In genomic region chr2:135030826-135031225, GRCh38 we compare ENCODE assay signal across 9 cellular contexts. TPM values are rescaled to one million over a fixed set of nuclear protein-coding genes. Genes with fewer than 3 reads are reported as not detected.
DNase-seq lines count a peak whose midpoint lies in the region; ATAC-seq and TF ChIP-seq lines count a peak whose summit lies in the region.
"Had no signal": no experiment of that assay in that cellular context is flagged by ENCODE, and none has a peak within 500 bp of the region (broad histone marks: within the 10 kb centered on the region; RNA-seq: fewer than 3 reads in every experiment).

No MANE protein-coding gene starts in this region.

- no peak for ATAC-seq in GM19467 (IDR thresholded peaks at IDR 0.05; ENCODE audit: unreplicated experiment)

- in situ Hi-C loops in HAP-1 (cut with MboI; ENCODE audit: low sequenced_read_pairs): no loop called here

- no peak for TF ChIP-seq CTCF in A673 (conservative IDR thresholded peaks at IDR 0.05; ENCODE audit: low read depth, low read length)
- TF ChIP-seq CTCF in fibroblast of villous mesenchyme (IDR thresholded peaks at IDR 0.05; ENCODE audit: insufficient read depth, low read depth, low read length): no peak

- H3K27ac ChIP-seq in A673 (ENCODE audit: low read depth, low read length, poor library complexity, severe bottlenecking): no peak overlapping the region

- intact Hi-C loops in A673 (cut with micrococcal nuclease; ENCODE audit: unreplicated experiment): no loop called here

- H3K27me3 ChIP-seq in A673 (replicated peaks; ENCODE audit: insufficient read depth, low read depth, low read length, poor library complexity): no peaks in the 10 kb centered on the region
- H3K27me3 ChIP-seq in HAP-1 (ENCODE audit: low read depth): no peaks in the 10 kb centered on the region

- H3K36me3 ChIP-seq in A673 (ENCODE audit: insufficient read depth, low read length, poor library complexity, severe bottlenecking) (no peaks in the 10 kb centered on the region), HAP-1 (replicated peaks) (no peaks in the 10 kb centered on the region)

- POLR2A ChIA-PET in A673 (lab: Charles Lee; ENCODE audit: low non-redundant PET): no interaction called here
- POLR2A ChIA-PET in HEK293T (lab: Yijun Ruan, JAX): no interaction called here

- H3K9me3 ChIP-seq in A673 (ENCODE audit: low read depth, low read length, poor library complexity, severe bottlenecking): no peaks in the 10 kb centered on the region
- no peaks in the 10 kb centered on the region for H3K9me3 ChIP-seq in HAP-1

- DNase-seq in A673 (ENCODE audit: low spot score) (peak; percentile 47), HEK293T (ENCODE audit: extremely low spot score) (peak; percentile 16), SW480 (ENCODE audit: low spot score) (peak; percentile 37), fibroblast of villous mesenchyme (ENCODE audit: low read depth) (peak; percentile 56), CD1c-positive myeloid dendritic cell (ENCODE audit: extremely low spot score) (no peak), pons (ENCODE audit: low spot score) (no peak), HAP-1 (ENCODE audit: low spot score in 2 of 2) (no peak)
- DNase-seq: activated naive CD8-positive, alpha-beta T cell treated with anti-CD3 and anti-CD28 coated beads for 36 hours had no signal

- H3K4me1 ChIP-seq in A673 (ENCODE audit: insufficient read depth, low read length, poor library complexity, severe bottlenecking): no peaks in the 10 kb centered on the region
- no peaks in the 10 kb centered on the region for H3K4me1 ChIP-seq in HAP-1

- H3K4me3 ChIP-seq in A673 (ENCODE audit: low read depth, low read length, poor library complexity, severe bottlenecking): no peak overlapping the region
- H3K4me3 ChIP-seq in fibroblast of villous mesenchyme (ENCODE audit: low read depth, low read length): no peak overlapping the region
- H3K4me3 ChIP-seq in HAP-1: no peak overlapping the region

- BruUV-seq in A673 (replicated peaks; lab: Mats Ljungman, UMichigan): no TSS peak

- CTCF ChIA-PET in A673 (lab: Charles Lee) (no interaction called here), HEK293T (lab: Yijun Ruan, JAX) (no interaction called here)

TF ChIP-seq in HEK293T, 16 proteins besides CTCF, POLR2A, EP300 and RAD21:
- no peak for TF ChIP-seq ELF4 (IDR thresholded peaks at IDR 0.05)
- no peak for TF ChIP-seq L3MBTL2 (conservative IDR thresholded peaks at IDR 0.05)
- TF ChIP-seq FOXK2 (IDR thresholded peaks at IDR 0.05): no peak
- TF ChIP-seq, protein P1, sequence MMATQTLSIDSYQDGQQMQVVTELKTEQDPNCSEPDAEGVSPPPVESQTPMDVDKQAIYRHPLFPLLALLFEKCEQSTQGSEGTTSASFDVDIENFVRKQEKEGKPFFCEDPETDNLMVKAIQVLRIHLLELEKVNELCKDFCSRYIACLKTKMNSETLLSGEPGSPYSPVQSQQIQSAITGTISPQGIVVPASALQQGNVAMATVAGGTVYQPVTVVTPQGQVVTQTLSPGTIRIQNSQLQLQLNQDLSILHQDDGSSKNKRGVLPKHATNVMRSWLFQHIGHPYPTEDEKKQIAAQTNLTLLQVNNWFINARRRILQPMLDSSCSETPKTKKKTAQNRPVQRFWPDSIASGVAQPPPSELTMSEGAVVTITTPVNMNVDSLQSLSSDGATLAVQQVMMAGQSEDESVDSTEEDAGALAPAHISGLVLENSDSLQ (IDR thresholded peaks at IDR 0.05): no peak
- TF ChIP-seq FOXA1 (IDR thresholded peaks at IDR 0.05): no peak
- no peak for TF ChIP-seq ZNF384 (IDR thresholded peaks at IDR 0.05)
- no peak for TF ChIP-seq BHLHE40 (IDR thresholded peaks at IDR 0.05; ENCODE audit: borderline replicate concordance)
- TF ChIP-seq FOXM1 (IDR thresholded peaks at IDR 0.05; ENCODE audit: borderline replicate concordance): no peak
- no peak for TF ChIP-seq LEF1 (IDR thresholded peaks at IDR 0.05; ENCODE audit: borderline replicate concordance)
- no peak for TF ChIP-seq CTBP1 (IDR thresholded peaks at IDR 0.05; ENCODE audit: borderline replicate concordance)
- no peak for TF ChIP-seq NFRKB (IDR thresholded peaks at IDR 0.05)
- TF ChIP-seq TARDBP (IDR thresholded peaks at IDR 0.05): no peak

RNA-seq across cellular contexts. Expression of gene MAP3K19, which starts 16.4 kb away (rescaled TPM):
- total RNA-seq in A673 (2021): not detected in 2 replicates
- not detected in 2 replicates for total RNA-seq in fibroblast of villous mesenchyme
- total RNA-seq: activated naive CD8-positive, alpha-beta T cell treated with anti-CD3 and anti-CD28 coated beads for 36 hours had no signal

RNA-seq across cellular contexts. Expression of gene RAB3GAP1, which starts 21.3 kb away (rescaled TPM):
- total RNA-seq in A673 (2021): 38.9 and 39.8 TPM in 2 replicates
- total RNA-seq in fibroblast of villous mesenchyme: 73.4 and 100 TPM in 2 replicates

Comparison
In these comparisons a context has a peak if more than half of its experiments do, and no peak if none do; other contexts are left out.
1. DNase-seq: peak in A673 (single experiment), HEK293T (single experiment), SW480 (single experiment) and fibroblast of villous mesenchyme (single experiment); none in CD1c-positive myeloid dendritic cell (single experiment), pons (single experiment) and HAP-1 (0 of 2).